ENCODE assay signal across 19 cellular contexts in the genomic region with DNA sequence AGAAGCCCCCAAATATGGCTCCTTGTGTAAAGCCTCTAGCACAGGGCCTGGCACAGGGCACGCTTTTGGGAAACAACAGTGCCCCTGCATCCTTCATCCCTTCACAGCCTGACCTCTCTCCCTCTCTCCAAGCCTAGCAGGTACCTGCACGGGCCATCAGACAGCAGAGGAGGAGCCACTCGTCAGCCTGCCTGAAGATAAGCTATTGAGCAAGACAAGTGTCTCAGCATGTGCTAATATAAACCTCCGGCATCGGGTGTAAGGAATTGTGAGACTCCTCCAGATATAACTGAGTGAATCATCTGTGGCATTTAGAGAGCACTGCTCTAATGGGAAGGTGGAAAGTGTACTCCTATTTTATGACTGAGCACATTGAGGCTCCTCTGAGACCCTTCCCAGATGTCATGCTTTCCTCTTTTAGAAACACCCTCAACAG. TPM values are rescaled to one million over a fixed set of nuclear protein-coding genes. Genes with fewer than 3 reads are reported as not detected.
A peak's percentile ranks its signal among the peaks of the same experiment; 100 is the strongest.
DNase-seq lines count a peak whose midpoint lies in the region; ATAC-seq, FAIRE-seq and TF ChIP-seq lines count a peak whose summit lies in the region.
"Had no signal": no experiment of that assay in that cellular context is flagged by ENCODE, and none has a peak within 500 bp of the region (broad histone marks: within the 10 kb centered on the region; RNA-seq: fewer than 3 reads in every experiment).

No MANE protein-coding gene starts in this region.

- H3K27ac ChIP-seq in A549 (peak overlapping the region; percentile 65 to 80), GM12878 (ENCODE audit: control insufficient read depth, insufficient read depth) (no peak overlapping the region)
- H3K27ac ChIP-seq: esophagus squamous epithelium, left ventricle myocardium inferior, SJSA1 had no signal

- no peaks in the 10 kb centered on the region for H3K79me2 ChIP-seq in GM12878 (ENCODE audit: control insufficient read depth, insufficient read depth, low read length)

- TF ChIP-seq CTCF in A549 (IDR thresholded peaks at IDR 0.05) (no peak), GM12878 (IDR thresholded peaks at IDR 0.05 in 2 of 3, conservative IDR thresholded peaks at IDR 0.05 in 1 of 3; ENCODE audit: control insufficient read depth in 2 of 3, extremely low read depth in 1 of 3, insufficient read depth in 1 of 3, low read depth in 3 of 3, low read length in 3 of 3) (no peak)

- SMC1A ChIA-PET in GM12878 (lab: Charles Lee; ENCODE audit: uncharacterized antibody, unreplicated experiment), result interaction anchor here (1.1 kb wide), 1 partner anchor 21 kb away, joined by 3 read pairs; no protein-coding TSS in a partner anchor

- POLR2A ChIA-PET in A549 (lab: Yijun Ruan, JAX) (interaction anchor here (0.6 kb wide), 1 partner anchor 518 kb away, joined by 3 read pairs; no protein-coding TSS in a partner anchor), GM12878 (lab: Charles Lee) (no interaction called here)

- H3K9me3 ChIP-seq in A549 (no peaks in the 10 kb centered on the region), GM12878 (replicated peaks; ENCODE audit: control insufficient read depth, insufficient read depth, low read length) (no peaks in the 10 kb centered on the region)
- H3K9me3 ChIP-seq: BE2C, esophagus squamous epithelium, left ventricle myocardium inferior, SJSA1 had no signal

- in situ Hi-C loops in GM12878 (cut with MboI), result no loop called here

- no peak for FAIRE-seq in A549 (lab: Jason Lieb, UNC)
- no peak for FAIRE-seq in GM12878 (lab: Jason Lieb, UNC)

- peaks cover 33% of the 10 kb centered on the region for H3K4me1 ChIP-seq in A549
- H3K4me1 ChIP-seq in GM12878 (ENCODE audit: control insufficient read depth, insufficient read depth, low read length), result no peaks in the 10 kb centered on the region
- H3K4me1 ChIP-seq: left ventricle myocardium inferior had no signal

- 0 out of 5 replicates have a peak, but pooled peaks of 1 of the 2 experiments have one; percentile 17 for TF ChIP-seq RAD21 in A549 (conservative IDR thresholded peaks at IDR 0.05 in 1 of 2, IDR thresholded peaks at IDR 0.05 in 1 of 2)
- no peak for TF ChIP-seq RAD21 in GM12878 (IDR thresholded peaks at IDR 0.05; ENCODE audit: insufficient read depth, low read depth, low read length)

- 31% methylated on average over 5 of the region's 5 CpGs for WGBS in A549 (ENCODE audit: missing lambda C conversion rate)
- 38% methylated on average over 5 of the region's 5 CpGs for WGBS in GM12878 (ENCODE audit: insufficient coverage, insufficient replicate concordance, low lambda C conversion rate, missing lambda C conversion rate)

- no peaks in the 10 kb centered on the region for H4K20me1 ChIP-seq in GM12878 (ENCODE audit: control insufficient read depth, insufficient read depth)

- CTCF ChIA-PET in A549 (lab: Yijun Ruan, JAX), result interaction anchor here (0.8 to 2.0 kb wide), 4 partner anchors 8 to 79 kb away, joined by 3 to 9 read pairs (median 3); no protein-coding TSS in a partner anchor
- CTCF ChIA-PET in GM12878 (lab: Yijun Ruan, JAX), result no interaction called here

- TF ChIP-seq POLR2A in A549 (IDR thresholded peaks at IDR 0.05; ENCODE audit: low read length), result no peak
- TF ChIP-seq POLR2A in GM12878 (IDR thresholded peaks at IDR 0.05; ENCODE audit: low read depth, low read length), result no peak

- no peaks in the 10 kb centered on the region for H3K36me3 ChIP-seq in GM12878 (ENCODE audit: control insufficient read depth in 2 of 2, insufficient read depth in 2 of 2, low read length in 1 of 2)
- H3K36me3 ChIP-seq: BE2C, esophagus squamous epithelium, left ventricle myocardium inferior, SJSA1 had no signal

- BruUV-seq in GM12878 (replicated peaks; lab: Mats Ljungman, UMichigan), result no TSS peak

- DNase-seq in A549 (ENCODE audit: low read depth in 1 of 2, low spot score in 1 of 2), result peak; percentile 62 to 71
- DNase-seq in HS-5 (ENCODE audit: low read depth), result peak; percentile 69
- no peak for DNase-seq in GM12878 (ENCODE audit: low read depth, low spot score)
- peak; percentile 56 for DNase-seq in kidney glomerular epithelial cell (lab: John Stamatoyannopoulos, UW)
- DNase-seq in occipital lobe (lab: John Stamatoyannopoulos, UW), result no peak
- no peak for DNase-seq in NCI-H774 (lab: John Stamatoyannopoulos, UW)
- no peak for DNase-seq in Ammon's horn (ENCODE audit: low spot score)
- DNase-seq: BE2C; esophagus squamous epithelium; left ventricle myocardium inferior; NCI-H446; stimulated activated CD4-positive, alpha-beta T cell treated with anti-CD3 and anti-CD28 coated beads, Interleukin-4, amount 100 ng/mL, for 4 hours; substantia nigra had no signal

- peaks cover 3% of the 10 kb centered on the region in 2 experiments; a peak in 3 of 4 replicates for H3K27me3 ChIP-seq in GM12878 (replicated peaks in 1 of 2; ENCODE audit: control insufficient read depth in 2 of 2, insufficient read depth in 2 of 2, low read length in 1 of 2)
- H3K27me3 ChIP-seq: BE2C, SJSA1 had no signal

- TF ChIP-seq EP300 in A549 (IDR thresholded peaks at IDR 0.05) (no peak), GM12878 (IDR thresholded peaks at IDR 0.05; ENCODE audit: borderline replicate concordance in 1 of 2, control insufficient read depth in 1 of 2, low read depth in 2 of 2, low read length in 2 of 2) (no peak)

- intact Hi-C loops in GM12878 (cut with micrococcal nuclease; ENCODE audit: unreplicated experiment), result no loop called here

- no peak overlapping the region for H3K9ac ChIP-seq in GM12878 (ENCODE audit: control insufficient read depth, insufficient read depth, low read length)

- peak overlapping the region; percentile 42 for H3K4me2 ChIP-seq in A549
- no peak overlapping the region for H3K4me2 ChIP-seq in GM12878 (ENCODE audit: control insufficient read depth, insufficient read depth)

- ATAC-seq in A549, result peak; percentile 83 to 85
- ATAC-seq in GM12878, result no peak
- ATAC-seq in HG03095 (IDR thresholded peaks at IDR 0.05; ENCODE audit: unreplicated experiment), result no peak
- ATAC-seq: activated CD4-positive, CD25-positive, alpha-beta regulatory T cell treated with anti-CD3 and anti-CD28 coated beads, Interleukin-2, amount 50 U/mL, for 24 hours had no signal

- H3K4me3 ChIP-seq in A549, result no peak overlapping the region
- no peak overlapping the region for H3K4me3 ChIP-seq in GM12878
- H3K4me3 ChIP-seq: esophagus squamous epithelium, left ventricle myocardium inferior, SJSA1 had no signal

- RAD21 ChIA-PET in GM12878 (lab: Charles Lee; ENCODE audit: unreplicated experiment), result no interaction called here

- no peak overlapping the region for H2AFZ ChIP-seq in GM12878 (ENCODE audit: control insufficient read depth, low read depth, low read length)

TF ChIP-seq in A549, 52 proteins besides CTCF, POLR2A, EP300 and RAD21:
- TF ChIP-seq KDM1A (IDR thresholded peaks at IDR 0.05; ENCODE audit: low read depth) (no peak), FOSL2 (IDR thresholded peaks at IDR 0.05) (no peak; the same call in 1 of the 2 replicates), FOSL2 (CRISPR knock-in tag; IDR thresholded peaks at IDR 0.05) (peak; percentile 35; the same call in 1 of the 2 replicates), CEBPB (IDR thresholded peaks at IDR 0.05) (peak; percentile 76 to 78), SMC3 (IDR thresholded peaks at IDR 0.05) (no peak), MYC (IDR thresholded peaks at IDR 0.05; ENCODE audit: borderline replicate concordance, low read length) (0 out of 2 replicates have a peak, but pooled peaks have one; percentile 35)
TF ChIP-seq in A549: peak in this region for 3.

TF ChIP-seq in GM12878, 131 proteins besides CTCF, POLR2A, EP300 and RAD21 (continues in another document):
- TF ChIP-seq NFIC (IDR thresholded peaks at IDR 0.05; ENCODE audit: low read depth, low read length) (no peak), SMARCA5 (IDR thresholded peaks at IDR 0.05) (no peak), FOXK2 (IDR thresholded peaks at IDR 0.05) (no peak)

RNA-seq across cellular contexts. Expression of gene TBX4, which starts 38.3 kb away (rescaled TPM):
- polyA plus RNA-seq in A549 (2011; rRNA removed) (0.18 and 0.33 TPM in 2 replicates), A549 (2017; fragmentation: RNase III; extraction: RNeasy Plus Mini Kit Qiagen cat#74134 plus additional on column Dnase treatment) (0.14 to 0.25 TPM (median 0.17 TPM) in 3 replicates), GM12878 (2011; rRNA removed) (not detected in 2 replicates), GM12878 (2014; fragmentation: Illumina TruSeq; extraction: Trizol) (0.01 TPM in 1 of 2 replicates, not detected in the other), GM12878 (2014; fragmentation: Nextera tagmentation; extraction: Ambion mirVana) (not detected), GM12878 (2014; rRNA removed) (not detected in 2 replicates), GM12878 (2016; fragmentation: Nextera tagmentation; extraction: Ambion mirVana) (not detected)
- polyA plus RNA-seq in A549 (2012; cell fraction: cytosol; rRNA removed), result 0.07 and 0.08 TPM in 2 replicates
- 0.11 and 0.28 TPM in 2 replicates for polyA plus RNA-seq in A549 (2012; cell fraction: nucleus; rRNA removed)
- 0.17 TPM in 1 of 2 replicates, not detected in the other for polyA minus RNA-seq in A549 (2011; rRNA and poly(A)+ RNA removed)
- total RNA-seq in GM12878 (2013; cell fraction: nucleolus; rRNA removed), result not detected in 2 replicates
- total RNA-seq in GM12878 (2014; rRNA removed) (not detected in 2 replicates), GM12878 (2014; rRNA removed; fragmentation: Illumina TruSeq; extraction: Trizol) (not detected in 2 replicates), GM12878 (2021) (not detected in 2 replicates), occipital lobe (not detected)
- not detected for polyA plus RNA-seq in GM12878 (2011; ENCODE audit: low read depth)
- 0.03 TPM in 1 of 2 replicates, not detected in the other for polyA plus RNA-seq in GM12878 (2011; cell fraction: cytosol; rRNA removed)
- 0.06 TPM in 1 of 2 replicates, not detected in the other for polyA plus RNA-seq in GM12878 (2011; cell fraction: nucleus; rRNA removed)
- 0.07 TPM in 1 of 2 replicates, not detected in the other for polyA plus RNA-seq in GM12878 (2012)
- polyA minus RNA-seq in GM12878 (2011; rRNA and poly(A)+ RNA removed), result 0.15 TPM in 1 of 2 replicates, not detected in the other
- not detected in 2 replicates for polyA minus RNA-seq in GM12878 (2011; cell fraction: cytosol; rRNA and poly(A)+ RNA removed)
- not detected in 2 replicates for polyA minus RNA-seq in GM12878 (2011; cell fraction: nucleus; rRNA and poly(A)+ RNA removed)
- total RNA-seq: activated T-helper 1 cell treated with anti-CD3 and anti-CD28 coated beads, Interleukin-12 subunit alpha, Interleukin-12 subunit beta, Interleukin-2, Interleukin-4 antibody, amounts not matched to agents 30 ng/mL and 10 ng/mL and 1 ng/mL, durations not matched to agents 14 hours and 24 hours and 36 hours; esophagus squamous epithelium; H4; left ventricle myocardium inferior; progenitor cell of endocrine pancreas had no signal

Comparison
In these comparisons a context has a peak if more than half of its experiments do, and no peak if none do; other contexts are left out.
1. ATAC-seq: peak in A549 (2 of 2); none in GM12878 (single experiment) and HG03095 (single experiment).
2. DNase-seq: peak in A549 (2 of 2), HS-5 (single experiment) and kidney glomerular epithelial cell (single experiment); none in GM12878 (single experiment), occipital lobe (single experiment), NCI-H774 (single experiment) and Ammon's horn (single experiment).
3. Of the 24 proteins assayed by ChIP-seq in both GM12878 and A549: peak only in GM12878: none; only in A549: CEBPB and MYC; in both: none; in neither: 21; mixed calls (peak in some experiments, not most) for 1.